ENCODE assay signal across 18 cellular contexts in the genomic region with DNA sequence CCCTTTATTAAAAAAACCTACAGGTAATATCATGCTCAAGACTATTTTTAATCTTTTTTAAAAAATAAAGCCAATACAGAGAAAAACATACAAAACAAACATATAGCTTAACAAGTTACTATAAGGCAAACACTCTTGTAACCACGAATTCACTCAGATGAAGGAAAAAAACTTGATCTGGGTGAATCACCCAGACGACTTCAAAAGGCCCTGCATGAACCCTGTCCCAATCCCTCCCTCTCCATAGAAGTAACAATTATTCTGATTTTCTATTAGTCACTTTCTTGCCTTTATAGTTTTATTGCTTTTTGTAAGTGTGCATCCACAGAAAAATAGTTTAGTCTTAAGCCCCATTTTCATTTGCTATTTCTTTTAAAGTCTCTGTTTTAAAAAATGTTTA.
A peak's percentile ranks its signal among the peaks of the same experiment; 100 is the strongest.
DNase-seq lines count a peak whose midpoint lies in the region; ATAC-seq, FAIRE-seq and TF ChIP-seq lines count a peak whose summit lies in the region.
"Had no signal": no experiment of that assay in that cellular context is flagged by ENCODE, and none has a peak within 500 bp of the region (broad histone marks: within the 10 kb centered on the region; RNA-seq: fewer than 3 reads in every experiment).

No MANE protein-coding gene starts in this region.

- ATAC-seq in HG03175 (IDR thresholded peaks at IDR 0.05; ENCODE audit: unreplicated experiment): no peak
- no peak for ATAC-seq in GM21515 (IDR thresholded peaks at IDR 0.05; ENCODE audit: unreplicated experiment)
- ATAC-seq: psoas muscle had no signal

- TF ChIP-seq POLR2A in H54 (IDR thresholded peaks at IDR 0.05; ENCODE audit: low read depth, low read length): no peak

- DNase-seq in H54 (ENCODE audit: insufficient read length, low spot score) (no peak), RKO (ENCODE audit: low spot score) (peak; percentile 34), epithelial cell of proximal tubule (ENCODE audit: low read depth) (peak; percentile 16), skeletal muscle cell (ENCODE audit: low read depth) (peak; percentile 16), cerebellar cortex (ENCODE audit: low spot score) (no peak)
- DNase-seq: activated B cell treated with CpG ODN at 0.5 μM for 24 hours; activated CD8-positive, alpha-beta memory T cell treated with anti-CD3 and anti-CD28 coated beads for 24 hours; activated naive CD8-positive, alpha-beta T cell treated with anti-CD3 and anti-CD28 coated beads, Interleukin-2, amount 10 ng/mL, durations not matched to agents 7 days and 5 days; caudate nucleus; esophagus squamous epithelium; kidney; NCI-H1048; NCI-H2081; psoas muscle; SIG-M5 had no signal

- H3K4me3 ChIP-seq in epithelial cell of proximal tubule (ENCODE audit: low read depth, low read length) (no peak overlapping the region), skeletal muscle cell (ENCODE audit: low read depth, low read length) (no peak overlapping the region)
- H3K4me3 ChIP-seq: BLaER1, esophagus squamous epithelium, psoas muscle had no signal

- FAIRE-seq in H54 (lab: Jason Lieb, UNC): peak; percentile 77
- FAIRE-seq: kidney had no signal

- TF ChIP-seq CTCF in epithelial cell of proximal tubule (conservative IDR thresholded peaks at IDR 0.05; ENCODE audit: low read depth, low read length): no peak

Comparison
In these comparisons a context has a peak if more than half of its experiments do, and no peak if none do; other contexts are left out.
1. DNase-seq: peak in RKO (single experiment), epithelial cell of proximal tubule (single experiment) and skeletal muscle cell (single experiment); none in H54 (single experiment) and cerebellar cortex (single experiment).